Comparison of ENCODE assay signal across 8 cellular contexts in the genomic region with DNA sequence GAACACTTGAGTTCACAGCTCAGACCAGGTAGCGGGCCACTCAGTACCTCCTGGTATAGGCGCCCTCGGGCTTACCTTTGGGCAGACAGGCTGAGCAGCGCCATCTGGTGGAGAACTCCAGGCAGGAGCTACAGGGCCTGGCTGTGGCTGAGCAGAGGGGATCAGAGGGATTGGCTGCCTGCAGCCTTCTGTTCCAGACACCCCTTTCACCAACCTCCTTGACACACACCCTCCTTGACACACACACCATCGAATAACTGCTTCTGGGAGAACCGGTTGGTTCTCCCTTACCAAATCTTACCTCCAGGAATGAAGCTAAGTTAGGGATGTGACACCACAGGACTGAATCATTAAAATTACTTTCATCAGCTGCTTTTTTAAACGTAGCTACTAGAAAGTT. TPM values are rescaled to one million over a fixed set of nuclear protein-coding genes. Genes with fewer than 3 reads are reported as not detected.
DNase-seq lines count a peak whose midpoint lies in the region; ATAC-seq, FAIRE-seq and TF ChIP-seq lines count a peak whose summit lies in the region.

No MANE protein-coding gene starts in this region.

- no peak overlapping the region for H3K4me2 ChIP-seq in A549

- POLR2A ChIA-PET in A549 (lab: Yijun Ruan, JAX) = interaction anchor here (1.5 kb wide), 1 partner anchor 15 kb away, joined by 7 read pairs; a partner anchor contains a TSS

- no peak for TF ChIP-seq EP300 in A549 (IDR thresholded peaks at IDR 0.05)
- TF ChIP-seq EP300 in sigmoid colon (IDR thresholded peaks at IDR 0.05) = no peak

- intact Hi-C loops in sigmoid colon (cut with DNase I) = no loop called here

- H3K4me1 ChIP-seq in A549 (peaks cover 5% of the 10 kb centered on the region; the same call in 1 of the 3 replicates), sigmoid colon (no peaks in the 10 kb centered on the region)

- DNase-seq in A549 (ENCODE audit: low read depth in 1 of 2, low spot score in 1 of 2) = peak; percentile 70 to 71
- peak; percentile 74 for DNase-seq in GM19238 (ENCODE audit: insufficient read length, low spot score)
- DNase-seq in NCI-H2029 (lab: John Stamatoyannopoulos, UW) = peak; percentile 72
- DNase-seq in T1000 (lab: John Stamatoyannopoulos, UW) = peak; percentile 17
- peak in 51 of 58 donors; percentile 2 to 80 (median 24) for DNase-seq in anterior cingulate cortex (lab: John Stamatoyannopoulos, UW)
- peak; percentile 68 for DNase-seq in hepatic stellate cell (ENCODE audit: low spot score)
- DNase-seq in sigmoid colon = no peak

- TF ChIP-seq RAD21 in A549 (conservative IDR thresholded peaks at IDR 0.05 in 1 of 2, IDR thresholded peaks at IDR 0.05 in 1 of 2) = peak; percentile 64 to 74

- peaks cover 13 to 60% (median 20%) of the 10 kb centered on the region in 3 donors for H3K27me3 ChIP-seq in sigmoid colon

- peak; percentile 75 for TF ChIP-seq CTCF in A549 (IDR thresholded peaks at IDR 0.05)
- TF ChIP-seq CTCF in sigmoid colon (IDR thresholded peaks at IDR 0.05) = peak in 3 of 4 experiments; percentile 16 to 54 (median 34)

- H3K9me3 ChIP-seq in A549 (no peaks in the 10 kb centered on the region), sigmoid colon (no peaks in the 10 kb centered on the region)

- H3K4me3 ChIP-seq in A549 = no peak overlapping the region
- H3K4me3 ChIP-seq in sigmoid colon = no peak overlapping the region

- no peak for TF ChIP-seq POLR2A in A549 (IDR thresholded peaks at IDR 0.05; ENCODE audit: low read length)
- no peak for TF ChIP-seq POLR2A in sigmoid colon (IDR thresholded peaks at IDR 0.05)

- H3K27ac ChIP-seq in A549 = no peak overlapping the region
- H3K27ac ChIP-seq in sigmoid colon = no peak overlapping the region

- CTCF ChIA-PET in A549 (lab: Yijun Ruan, JAX) = interaction anchor here (0.5 to 6.5 kb wide), 51 partner anchors 8 to 456 kb away, joined by 3 to 47 read pairs (median 4); a partner anchor contains a TSS

- FAIRE-seq in A549 (lab: Jason Lieb, UNC) = no peak

- peak; percentile 96 to 99 for ATAC-seq in A549
- no peak for ATAC-seq in GM18511 (IDR thresholded peaks at IDR 0.05; ENCODE audit: unreplicated experiment)

- WGBS in A549 (ENCODE audit: missing lambda C conversion rate) = 1% methylated on average over 6 of the region's 7 CpGs
- WGBS in sigmoid colon, 2 donors = 4 to 8% methylated on average over 7 of the region's 7 CpGs

- H3K36me3 ChIP-seq in sigmoid colon = no peaks in the 10 kb centered on the region

TF ChIP-seq in A549, 52 proteins besides CTCF, POLR2A, EP300 and RAD21:
- TF ChIP-seq SMC3 (IDR thresholded peaks at IDR 0.05) (peak; percentile 65), ZNF302 (CRISPR knock-in tag; IDR thresholded peaks at IDR 0.05) (no peak)

RNA-seq across cellular contexts. Expression of a gene that starts 6.5 kb away (rescaled TPM):
- polyA plus RNA-seq in A549 (2011; rRNA removed) (0.03 and 0.04 TPM in 2 replicates), A549 (2017; fragmentation: RNase III; extraction: RNeasy Plus Mini Kit Qiagen cat#74134 plus additional on column Dnase treatment) (0.03 TPM in 1 of 3 replicates, not detected in the others), sigmoid colon (not detected)
- not detected in 2 replicates for polyA plus RNA-seq in A549 (2012; cell fraction: cytosol; rRNA removed)
- 0.01 and 0.02 TPM in 2 replicates for polyA plus RNA-seq in A549 (2012; cell fraction: nucleus; rRNA removed)
- polyA minus RNA-seq in A549 (2011; rRNA and poly(A)+ RNA removed) = not detected in 2 replicates
- not detected for total RNA-seq in sigmoid colon

RNA-seq across cellular contexts. Expression of a gene that starts 15.0 kb away (rescaled TPM):
- polyA plus RNA-seq in A549 (2011; rRNA removed) = 20.4 and 26.0 TPM in 2 replicates
- polyA plus RNA-seq in A549 (2012; cell fraction: cytosol; rRNA removed) = 12.7 and 15.5 TPM in 2 replicates
- polyA plus RNA-seq in A549 (2012; cell fraction: nucleus; rRNA removed) = 17.3 and 19.0 TPM in 2 replicates
- polyA plus RNA-seq in A549 (2017; fragmentation: RNase III; extraction: RNeasy Plus Mini Kit Qiagen cat#74134 plus additional on column Dnase treatment) = 26.9 to 27.8 TPM (median 27.3 TPM) in 3 replicates
- 29.8 and 30.1 TPM in 2 replicates for polyA minus RNA-seq in A549 (2011; rRNA and poly(A)+ RNA removed)
- 10 to 100 TPM; 16.6 to 33.5 (median 24.7) TPM for total RNA-seq in sigmoid colon
- 10 to 100 TPM; 46.2 to 64.3 (median 59.0) TPM for polyA plus RNA-seq in sigmoid colon

RNA-seq across cellular contexts. Expression of a gene that starts 44.6 kb away (rescaled TPM):
- polyA plus RNA-seq in A549 (2011; rRNA removed) (not detected in 2 replicates), A549 (2017; fragmentation: RNase III; extraction: RNeasy Plus Mini Kit Qiagen cat#74134 plus additional on column Dnase treatment) (not detected in 3 replicates), sigmoid colon (under 1 TPM in 1 of 3 donors, not detected in 2; 0.52 TPM)
- not detected in 2 replicates for polyA plus RNA-seq in A549 (2012; cell fraction: cytosol; rRNA removed)
- not detected in 2 replicates for polyA plus RNA-seq in A549 (2012; cell fraction: nucleus; rRNA removed)
- not detected in 2 replicates for polyA minus RNA-seq in A549 (2011; rRNA and poly(A)+ RNA removed)
- not detected for total RNA-seq in sigmoid colon

RNA-seq across cellular contexts. Expression of a gene that starts 55.1 kb away (rescaled TPM):
- 146 and 181 TPM in 2 replicates for polyA plus RNA-seq in A549 (2011; rRNA removed)
- polyA plus RNA-seq in A549 (2012; cell fraction: cytosol; rRNA removed) = 273 and 310 TPM in 2 replicates
- polyA plus RNA-seq in A549 (2012; cell fraction: nucleus; rRNA removed) = 104 and 110 TPM in 2 replicates
- polyA plus RNA-seq in A549 (2017; fragmentation: RNase III; extraction: RNeasy Plus Mini Kit Qiagen cat#74134 plus additional on column Dnase treatment) = 290 to 380 TPM (median 310 TPM) in 3 replicates
- 21.2 and 35.6 TPM in 2 replicates for polyA minus RNA-seq in A549 (2011; rRNA and poly(A)+ RNA removed)
- total RNA-seq in sigmoid colon = 100 to 1,000 TPM; 150 to 403 (median 234) TPM
- polyA plus RNA-seq in sigmoid colon = 100 to 1,000 TPM; 474 to 749 (median 570) TPM
